8 cellular contexts compared by ENCODE assay signal in the genomic region with DNA sequence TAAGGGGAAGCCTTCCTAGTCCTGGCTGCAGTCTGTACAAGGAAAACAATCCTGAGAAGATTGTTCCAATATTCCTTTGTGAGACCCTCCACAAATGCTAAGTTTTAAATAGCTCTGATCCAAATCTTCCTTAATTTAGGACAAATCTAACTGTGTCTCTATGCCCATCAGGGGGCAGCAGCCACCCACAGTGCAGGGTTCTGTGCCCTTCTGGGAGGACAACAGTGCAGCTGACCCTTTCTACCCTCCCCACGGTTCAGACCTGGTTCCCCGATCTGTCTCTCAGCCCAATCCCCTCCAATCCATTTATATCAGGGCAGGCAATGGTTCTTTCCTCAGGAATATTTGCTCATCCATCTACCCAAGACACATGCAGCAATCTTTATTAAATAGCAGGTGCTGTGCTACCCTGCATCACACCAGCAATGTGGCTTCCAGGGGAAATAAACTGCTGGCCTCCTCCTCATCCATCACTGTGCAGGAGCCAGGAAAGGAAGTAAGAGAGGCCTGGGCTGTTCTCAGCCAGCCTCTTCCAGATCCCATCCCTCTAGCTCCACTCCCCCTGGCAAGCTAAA. TPM values are rescaled to one million over a fixed set of nuclear protein-coding genes. Genes with fewer than 3 reads are reported as not detected.
DNase-seq lines count a peak whose midpoint lies in the region; ATAC-seq and TF ChIP-seq lines count a peak whose summit lies in the region.

No MANE protein-coding gene starts in this region.

- no peaks in the 10 kb centered on the region for H3K4me1 ChIP-seq in HEK293 (ENCODE audit: control insufficient read depth, insufficient read depth, low read length)
- peaks cover 2 to 18% of the 10 kb centered on the region in 2 donors for H3K4me1 ChIP-seq in adrenal gland (replicated peaks in 1 of 2)

- H3K4me3 ChIP-seq in HEK293 (ENCODE audit: low read depth, low read length) (no peak overlapping the region), adrenal gland (no peak overlapping the region)

- POLR2A ChIA-PET in HEK293 (lab: Yijun Ruan, JAX) = interaction anchor here (0.9 to 1.4 kb wide), 4 partner anchors 40 to 515 kb away, joined by 3 to 8 read pairs (median 4); a partner anchor contains a TSS

- TF ChIP-seq CTCF in CD14-positive monocyte (IDR thresholded peaks at IDR 0.05) (peak; percentile 74), HEK293 (tag by site-specific recombination; IDR thresholded peaks at IDR 0.05) (peak; percentile 83), adrenal gland (IDR thresholded peaks at IDR 0.05) (peak; percentile 55 to 83 (median 78))

- H3K9me3 Mint-ChIP-seq in CD14-positive monocyte = peaks cover 0 to 7% (median 0%) of the 10 kb centered on the region in 7 donors

- H3K27ac ChIP-seq in HEK293 (ENCODE audit: extremely low read depth, low read depth, low read length) (no peak overlapping the region), adrenal gland (no peak overlapping the region)

- H3K36me3 ChIP-seq in HEK293 (ENCODE audit: control insufficient read depth in 2 of 2, insufficient read depth in 1 of 2, low read length in 2 of 2) (no peaks in the 10 kb centered on the region), adrenal gland (replicated peaks in 1 of 2) (no peaks in the 10 kb centered on the region)

- WGBS in adrenal gland, 4 donors = 0 to 5% (median 1%) methylated on average over 2 of the region's 2 CpGs

- no peak for TF ChIP-seq POLR2A in adrenal gland (IDR thresholded peaks at IDR 0.05)

- H3K4me3 Mint-ChIP-seq in CD14-positive monocyte = no peak overlapping the region

- DNase-seq in CD14-positive monocyte (ENCODE audit: low spot score) = no peak
- DNase-seq in RKO (ENCODE audit: low spot score) = peak; percentile 71
- peak; percentile 48 to 79 (median 60) for DNase-seq in adrenal gland
- DNase-seq in hippocampal formation (lab: John Stamatoyannopoulos, UW) = peak; percentile 46 to 48
- peak; percentile 61 for DNase-seq in stimulated activated CD4-positive, alpha-beta T cell treated with anti-CD3 and anti-CD28 coated beads, Interleukin-4, amount 100 ng/mL, for 1 hour
- no peak for DNase-seq in NCI-H187 treated with DMSO at 0.1 percent for 48 hours (lab: John Stamatoyannopoulos, UW)

- H3K9me3 ChIP-seq in HEK293 (ENCODE audit: control insufficient read depth, insufficient read depth, low read depth, low read length) = no peaks in the 10 kb centered on the region
- H3K9me3 ChIP-seq in adrenal gland (replicated peaks in 1 of 3) = no peaks in the 10 kb centered on the region

- CTCF ChIA-PET in HEK293 (lab: Yijun Ruan, JAX) = interaction anchor here (0.6 to 9.0 kb wide), 34 partner anchors 8 to 139 kb away, joined by 3 to 378 read pairs (median 6); no protein-coding TSS in a partner anchor

- H3K4me1 Mint-ChIP-seq in CD14-positive monocyte = peaks cover 11% of the 10 kb centered on the region

- intact Hi-C loops in CD14-positive monocyte (cut with micrococcal nuclease) (loop anchor here (2.0 to 10.0 kb wide), 4 partner anchors 39 to 115 kb away; a partner anchor contains a TSS), adrenal gland (cut with DNase I) (loop anchor here (2.0 to 5.0 kb wide), 2 partner anchors 40 to 41 kb away; no protein-coding TSS in a partner anchor)

- H3K27me3 ChIP-seq in adrenal gland = peaks cover 20% of the 10 kb centered on the region

- H3K27ac Mint-ChIP-seq in CD14-positive monocyte = peak overlapping the region in 1 of 7 donors; percentile 35

- peaks cover under 1% of the 10 kb centered on the region in 2 donors for H3K36me3 Mint-ChIP-seq in CD14-positive monocyte

- ATAC-seq in GM21526 (IDR thresholded peaks at IDR 0.05; ENCODE audit: low FRiP score, unreplicated experiment) = no peak

- H3K27me3 Mint-ChIP-seq in CD14-positive monocyte (ENCODE audit: low read depth in 3 of 3) = peaks cover 25 to 39% (median 29%) of the 10 kb centered on the region in 3 donors

TF ChIP-seq in HEK293, 187 proteins besides CTCF, POLR2A, EP300 and RAD21:
- TF ChIP-seq ZBTB17 (tag by site-specific recombination; IDR thresholded peaks at IDR 0.05) = peak; percentile 67; the same call in 1 of the 2 replicates
- TF ChIP-seq TCF7L2 (IDR thresholded peaks at IDR 0.05; ENCODE audit: borderline replicate concordance, low read depth, low read length) = no peak
- TF ChIP-seq ZBTB21 (tag by site-specific recombination; IDR thresholded peaks at IDR 0.05) = no peak
- peak; percentile 91 for TF ChIP-seq ZNF654 (tag by site-specific recombination; IDR thresholded peaks at IDR 0.05; ENCODE audit: low read depth)
- TF ChIP-seq, protein P1, sequence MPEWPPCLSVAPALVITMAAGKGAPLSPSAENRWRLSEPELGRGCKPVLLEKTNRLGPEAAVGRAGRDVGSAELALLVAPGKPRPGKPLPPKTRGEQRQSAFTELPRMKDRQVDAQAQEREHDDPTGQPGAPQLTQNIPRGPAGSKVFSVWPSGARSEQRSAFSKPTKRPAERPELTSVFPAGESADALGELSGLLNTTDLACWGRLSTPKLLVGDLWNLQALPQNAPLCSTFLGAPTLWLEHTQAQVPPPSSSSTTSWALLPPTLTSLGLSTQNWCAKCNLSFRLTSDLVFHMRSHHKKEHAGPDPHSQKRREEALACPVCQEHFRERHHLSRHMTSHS (tag by site-specific recombination; IDR thresholded peaks at IDR 0.05) = no peak
- TF ChIP-seq, protein P2, sequence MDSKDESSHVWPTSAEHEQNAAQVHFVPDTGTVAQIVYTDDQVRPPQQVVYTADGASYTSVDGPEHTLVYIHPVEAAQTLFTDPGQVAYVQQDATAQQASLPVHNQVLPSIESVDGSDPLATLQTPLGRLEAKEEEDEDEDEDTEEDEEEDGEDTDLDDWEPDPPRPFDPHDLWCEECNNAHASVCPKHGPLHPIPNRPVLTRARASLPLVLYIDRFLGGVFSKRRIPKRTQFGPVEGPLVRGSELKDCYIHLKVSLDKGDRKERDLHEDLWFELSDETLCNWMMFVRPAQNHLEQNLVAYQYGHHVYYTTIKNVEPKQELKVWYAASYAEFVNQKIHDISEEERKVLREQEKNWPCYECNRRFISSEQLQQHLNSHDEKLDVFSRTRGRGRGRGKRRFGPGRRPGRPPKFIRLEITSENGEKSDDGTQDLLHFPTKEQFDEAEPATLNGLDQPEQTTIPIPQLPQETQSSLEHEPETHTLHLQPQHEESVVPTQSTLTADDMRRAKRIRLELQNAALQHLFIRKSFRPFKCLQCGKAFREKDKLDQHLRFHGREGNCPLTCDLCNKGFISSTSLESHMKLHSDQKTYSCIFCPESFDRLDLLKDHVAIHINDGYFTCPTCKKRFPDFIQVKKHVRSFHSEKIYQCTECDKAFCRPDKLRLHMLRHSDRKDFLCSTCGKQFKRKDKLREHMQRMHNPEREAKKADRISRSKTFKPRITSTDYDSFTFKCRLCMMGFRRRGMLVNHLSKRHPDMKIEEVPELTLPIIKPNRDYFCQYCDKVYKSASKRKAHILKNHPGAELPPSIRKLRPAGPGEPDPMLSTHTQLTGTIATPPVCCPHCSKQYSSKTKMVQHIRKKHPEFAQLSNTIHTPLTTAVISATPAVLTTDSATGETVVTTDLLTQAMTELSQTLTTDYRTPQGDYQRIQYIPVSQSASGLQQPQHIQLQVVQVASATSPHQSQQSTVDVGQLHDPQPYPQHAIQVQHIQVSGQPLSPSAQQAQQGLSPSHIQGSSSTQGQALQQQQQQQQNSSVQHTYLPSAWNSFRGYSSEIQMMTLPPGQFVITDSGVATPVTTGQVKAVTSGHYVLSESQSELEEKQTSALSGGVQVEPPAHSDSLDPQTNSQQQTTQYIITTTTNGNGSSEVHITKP (tag by site-specific recombination; IDR thresholded peaks at IDR 0.05) = peak; percentile 44; the same call in 1 of the 2 replicates

RNA-seq across cellular contexts. Expression of a gene that starts 4.0 kb away (rescaled TPM):
- polyA plus RNA-seq in CD14-positive monocyte (1 to 10 TPM; 4.0 to 4.9 TPM), adrenal gland (10 to 100 TPM; 29.2 to 61.3 (median 55.5) TPM)
- 10 to 100 TPM in 7 of 8 donors, 1 to 10 TPM in 1; 8.0 to 30.6 (median 22.9) TPM for total RNA-seq in adrenal gland

RNA-seq across cellular contexts. Expression of a gene that starts 13.8 kb away (rescaled TPM):
- polyA plus RNA-seq in CD14-positive monocyte (not detected), adrenal gland (1 to 10 TPM in 2 of 3 donors, under 1 TPM in 1; 0.40 to 7.7 (median 7.5) TPM)
- 1 to 10 TPM in 3 of 8 donors, under 1 TPM in 4, not detected in 1; 0.23 to 1.3 (median 0.83) TPM for total RNA-seq in adrenal gland

Comparison
In these comparisons a context has a peak if more than half of its experiments do, and no peak if none do; other contexts are left out.
1. DNase-seq: peak in RKO (single experiment), adrenal gland (7 of 7), hippocampal formation (2 of 2) and stimulated activated CD4-positive, alpha-beta T cell treated with anti-CD3 and anti-CD28 coated beads, Interleukin-4, amount 100 ng/mL, for 1 hour (single experiment); none in CD14-positive monocyte (single experiment) and NCI-H187 treated with DMSO at 0.1 percent for 48 hours (single experiment).
2. RNA of a gene that starts 4.0 kb away (polyA plus RNA-seq): 29.2 to 61.3 TPM in adrenal gland; 4.0 to 4.9 TPM in CD14-positive monocyte; every median in the first group is over 4 times any median in the second.
3. Peak in every context shown above with its lines, with median percentiles within 50 percentile points of each other: CTCF ChIP-seq.